In the genomic region with DNA sequence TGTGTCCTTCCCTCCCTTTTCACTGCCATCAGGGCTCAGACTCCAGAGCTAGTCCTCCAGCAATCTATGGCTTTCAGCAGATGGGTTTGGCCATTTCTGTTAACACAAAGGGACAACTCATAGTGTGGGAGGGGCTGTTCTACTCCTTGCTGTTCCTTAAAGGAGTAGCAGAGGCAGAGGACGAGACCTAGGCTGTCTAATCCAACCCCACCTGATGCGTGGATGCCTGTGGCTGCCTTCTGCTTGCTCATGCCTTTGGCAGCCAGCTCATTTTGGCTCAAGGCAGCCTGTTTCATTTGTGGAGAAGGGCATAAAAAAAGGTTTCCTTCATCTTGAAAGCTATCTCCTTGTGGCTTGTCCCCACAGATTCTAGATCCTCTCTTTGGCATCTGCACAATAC, we compare ENCODE assay signal across 11 cellular contexts. TPM values are rescaled to one million over a fixed set of nuclear protein-coding genes. Genes with fewer than 3 reads are reported as not detected.
DNase-seq lines count a peak whose midpoint lies in the region; ATAC-seq and TF ChIP-seq lines count a peak whose summit lies in the region.
"Had no signal": no experiment of that assay in that cellular context is flagged by ENCODE, and none has a peak within 500 bp of the region (broad histone marks: within the 10 kb centered on the region; RNA-seq: fewer than 3 reads in every experiment).

No MANE protein-coding gene starts in this region.

- no CpG with 5 or more reads among the region's 2 CpGs for WGBS in mesendoderm (ENCODE audit: extremely low coverage, insufficient coverage, low lambda C conversion rate)

- H3K36me3 Mint-ChIP-seq in activated T-cell treated with anti-CD3 and anti-CD28 coated beads, Interleukin-2, amount 50 U/mL, for 4 hours (ENCODE audit: insufficient read depth) = no peaks in the 10 kb centered on the region
- H3K36me3 Mint-ChIP-seq: CD8-positive, alpha-beta T cell had no signal

- H3K4me1 ChIP-seq in mesendoderm (ENCODE audit: control insufficient read depth, low read depth, low read length) = peaks cover 2% of the 10 kb centered on the region

- no peak overlapping the region for H2AK5ac ChIP-seq in mesendoderm (ENCODE audit: low read length)

- no peaks in the 10 kb centered on the region for H3K79me1 ChIP-seq in mesendoderm (ENCODE audit: low read length)

- no peak overlapping the region for H3K27ac ChIP-seq in mesendoderm (ENCODE audit: low read depth, low read length)

- no peak overlapping the region for H3K56ac ChIP-seq in mesendoderm (ENCODE audit: low read length)

- TF ChIP-seq CTCF in BJ (IDR thresholded peaks at IDR 0.05; ENCODE audit: insufficient read depth, low read depth, low read length) (no peak), cardiac fibroblast (IDR thresholded peaks at IDR 0.05; ENCODE audit: low read depth, low read length) (no peak)

- H3K27me3 ChIP-seq in BJ (ENCODE audit: control insufficient read depth, insufficient read depth, low read length) = no peaks in the 10 kb centered on the region
- no peaks in the 10 kb centered on the region for H3K27me3 ChIP-seq in mesendoderm (ENCODE audit: insufficient read depth, low read length, poor library complexity)

- H3K9me3 Mint-ChIP-seq in activated T-cell treated with anti-CD3 and anti-CD28 coated beads, Interleukin-2, amount 50 U/mL, for 4 hours = no peaks in the 10 kb centered on the region
- H3K9me3 Mint-ChIP-seq: CD8-positive, alpha-beta T cell had no signal

- no peaks in the 10 kb centered on the region for H3K4me1 Mint-ChIP-seq in activated T-cell treated with anti-CD3 and anti-CD28 coated beads, Interleukin-2, amount 50 U/mL, for 4 hours (ENCODE audit: low read depth)

- H3K9ac ChIP-seq in mesendoderm (ENCODE audit: low read length) = no peak overlapping the region

- no peaks in the 10 kb centered on the region for H3K79me2 ChIP-seq in mesendoderm (ENCODE audit: control insufficient read depth, insufficient read depth, low read length)

- no peak overlapping the region for H3K4me3 Mint-ChIP-seq in activated T-cell treated with anti-CD3 and anti-CD28 coated beads, Interleukin-2, amount 50 U/mL, for 4 hours
- H3K4me3 Mint-ChIP-seq: CD8-positive, alpha-beta T cell had no signal

- H2BK15ac ChIP-seq in mesendoderm (replicated peaks; ENCODE audit: low read depth) = no peak overlapping the region

- POLR2A ChIA-PET in BJ (lab: Charles Lee) = interaction anchor here (0.6 kb wide), 1 partner anchor 32 kb away, joined by 15 read pairs; no protein-coding TSS in a partner anchor

- no peak overlapping the region for H4K5ac ChIP-seq in mesendoderm (ENCODE audit: low read length)

- H3K23ac ChIP-seq in mesendoderm (ENCODE audit: low read length) = no peak overlapping the region

- H3K36me3 ChIP-seq in BJ (ENCODE audit: control insufficient read depth, insufficient read depth, low read length) (no peaks in the 10 kb centered on the region), mesendoderm (ENCODE audit: control insufficient read depth, insufficient read depth, low read length) (no peaks in the 10 kb centered on the region)

- CTCF ChIA-PET in BJ (lab: Yijun Ruan, JAX) = interaction anchor here (1.2 to 2.0 kb wide), 4 partner anchors 8 to 63 kb away, joined by 3 to 13 read pairs (median 8); no protein-coding TSS in a partner anchor

- H2BK120ac ChIP-seq in mesendoderm (ENCODE audit: low read depth, low read length) = no peak overlapping the region

- H3K27me3 Mint-ChIP-seq in activated T-cell treated with anti-CD3 and anti-CD28 coated beads, Interleukin-2, amount 50 U/mL, for 4 hours (ENCODE audit: low read depth) = no peaks in the 10 kb centered on the region

- no peak overlapping the region for H4K8ac ChIP-seq in mesendoderm (ENCODE audit: low read depth, low read length)

- no peak overlapping the region for H2BK5ac ChIP-seq in mesendoderm (ENCODE audit: low read length)

- no peak overlapping the region for H3K18ac ChIP-seq in mesendoderm (ENCODE audit: low read length)

- H3K4me3 ChIP-seq in BJ (ENCODE audit: low read depth, low read length) (no peak overlapping the region), cardiac fibroblast (replicated peaks in 1 of 2; ENCODE audit: low read depth in 2 of 2, low read length in 2 of 2) (no peak overlapping the region), mesendoderm (ENCODE audit: low read length) (no peak overlapping the region)

- H3K4me2 ChIP-seq in mesendoderm (ENCODE audit: low read length) = no peak overlapping the region

- ATAC-seq in activated T-cell treated with anti-CD3 and anti-CD28 coated beads, Interleukin-2, amount 50 U/mL, for 4 hours = no peak
- ATAC-seq: CD8-positive, alpha-beta T cell had no signal

- no peak overlapping the region for H3K4ac ChIP-seq in mesendoderm (ENCODE audit: low read depth, low read length)

- DNase-seq in BJ (ENCODE audit: low read depth) = peak; percentile 64
- DNase-seq in M059J (ENCODE audit: low read depth) = peak; percentile 96
- DNase-seq in cardiac fibroblast (ENCODE audit: low read depth in 2 of 2) = peak; percentile 75 to 90
- peak; percentile 74 for DNase-seq in mesendoderm
- DNase-seq in T-helper 1 cell = no peak
- no peak for DNase-seq in T-helper 9 cell
- no peak for DNase-seq in hippocampal formation (lab: John Stamatoyannopoulos, UW)
- no peak for DNase-seq in activated T-cell treated with anti-CD3 and anti-CD28 coated beads, Interleukin-2, amount 50 U/mL, for 4 hours
- DNase-seq: activated effector memory CD4-positive, alpha-beta T cell treated with anti-CD3 and anti-CD28 coated beads, Interleukin-2, amount 50 U/mL, for 16 hours; CD8-positive, alpha-beta T cell; erythroblast had no signal

RNA-seq across cellular contexts. Expression of a gene that starts 27.0 kb away (rescaled TPM):
- 0.94 and 2.0 TPM in 2 replicates for polyA plus RNA-seq in BJ (2011; rRNA removed)
- 1.4 and 2.2 TPM in 2 replicates for polyA minus RNA-seq in BJ (2011; rRNA and poly(A)+ RNA removed)
- 1.2 and 2.3 TPM in 2 replicates for total RNA-seq in M059J (2014; rRNA removed; shearing (Covaris generic))
- 13.6 TPM for polyA plus RNA-seq in mesendoderm (2013, experiment 1 of 2)
- 14.1 TPM for polyA plus RNA-seq in mesendoderm (2013, experiment 2 of 2)
- 10 to 100 TPM; 31.0 to 35.6 (median 31.8) TPM for total RNA-seq in activated T-cell treated with anti-CD3 and anti-CD28 coated beads, Interleukin-2, amount 50 U/mL, for 4 hours

RNA-seq across cellular contexts. Expression of a gene that starts 58.6 kb away (rescaled TPM):
- polyA plus RNA-seq in BJ (2011; rRNA removed) = 585 and 769 TPM in 2 replicates
- polyA minus RNA-seq in BJ (2011; rRNA and poly(A)+ RNA removed) = 190 and 346 TPM in 2 replicates
- 371 and 481 TPM in 2 replicates for total RNA-seq in M059J (2014; rRNA removed; shearing (Covaris generic))
- 257 TPM for polyA plus RNA-seq in mesendoderm (2013, experiment 1 of 2)
- polyA plus RNA-seq in mesendoderm (2013, experiment 2 of 2) = 262 TPM
- total RNA-seq in activated T-cell treated with anti-CD3 and anti-CD28 coated beads, Interleukin-2, amount 50 U/mL, for 4 hours = 100 to 1,000 TPM; 349 to 426 (median 389) TPM

Comparison
In these comparisons a context has a peak if more than half of its experiments do, and no peak if none do; other contexts are left out.
1. DNase-seq: peak in BJ (single experiment), M059J (single experiment), cardiac fibroblast (2 of 2) and mesendoderm (single experiment); none in T-helper 1 cell (0 of 5), T-helper 9 cell (single experiment), hippocampal formation (0 of 2) and activated T-cell treated with anti-CD3 and anti-CD28 coated beads, Interleukin-2, amount 50 U/mL, for 4 hours (single experiment).